ENCODE assay signal across 1 cellular context in the genomic region with DNA sequence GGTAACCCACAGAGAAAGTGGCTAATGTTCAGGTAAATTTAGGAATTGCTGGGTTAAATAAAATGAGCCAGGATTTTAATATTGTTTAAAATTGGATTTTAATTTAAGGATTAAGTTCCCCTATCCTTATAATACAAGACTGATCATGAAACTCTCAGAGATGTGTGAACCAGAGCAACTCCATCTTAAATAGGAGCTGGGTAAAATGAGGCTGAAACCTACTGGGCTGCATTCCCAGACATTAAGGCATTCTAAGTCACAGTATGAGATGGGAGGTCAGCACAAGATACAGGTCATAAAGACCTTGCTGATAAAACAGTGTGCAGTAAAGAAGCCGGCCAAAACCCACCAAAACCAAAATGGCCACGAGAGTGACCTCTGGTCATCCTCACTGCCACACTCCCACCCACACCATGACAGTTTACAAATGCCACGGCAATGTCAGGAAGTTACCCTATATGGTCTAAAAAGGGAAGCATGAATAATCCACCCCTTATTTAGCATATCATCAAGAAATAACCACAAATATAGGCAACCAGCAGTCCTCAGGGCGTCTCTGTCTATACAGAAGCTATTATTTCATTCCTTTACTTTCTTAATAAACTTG.
TF ChIP-seq lines count a peak whose summit lies in the region.
"Not testable (repeated sequence)": the region's sequence is repeated elsewhere in the genome, so short reads cannot be mapped to it uniquely, and the experiment has no call there.

No MANE protein-coding gene starts in this region.

TF ChIP-seq in K562, 482 proteins besides CTCF, POLR2A, EP300 and RAD21 (continued from another document and continues in another):
- TF ChIP-seq, protein P1, sequence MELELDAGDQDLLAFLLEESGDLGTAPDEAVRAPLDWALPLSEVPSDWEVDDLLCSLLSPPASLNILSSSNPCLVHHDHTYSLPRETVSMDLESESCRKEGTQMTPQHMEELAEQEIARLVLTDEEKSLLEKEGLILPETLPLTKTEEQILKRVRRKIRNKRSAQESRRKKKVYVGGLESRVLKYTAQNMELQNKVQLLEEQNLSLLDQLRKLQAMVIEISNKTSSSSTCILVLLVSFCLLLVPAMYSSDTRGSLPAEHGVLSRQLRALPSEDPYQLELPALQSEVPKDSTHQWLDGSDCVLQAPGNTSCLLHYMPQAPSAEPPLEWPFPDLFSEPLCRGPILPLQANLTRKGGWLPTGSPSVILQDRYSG (tag; conservative IDR thresholded peaks at IDR 0.05; ENCODE audit: low read depth): peak; percentile 96
- TF ChIP-seq VEZF1 (CRISPR knock-in tag; IDR thresholded peaks at IDR 0.05) (peak; percentile 44; the same call in 1 of the 2 replicates), ZNF644 (tag; IDR thresholded peaks at IDR 0.05; ENCODE audit: low read depth) (peak; percentile 88), DDX20 (tag; IDR thresholded peaks at IDR 0.05; ENCODE audit: low read depth) (peak; percentile 72), NR2C2 (tag; IDR thresholded peaks at IDR 0.05) (peak; percentile 74), ATF4 (CRISPR knock-in tag; IDR thresholded peaks at IDR 0.05) (0 out of 2 replicates have a peak, but pooled peaks have one; percentile 16), NFE2 (IDR thresholded peaks at IDR 0.05; ENCODE audit: low read depth) (peak; percentile 15; the same call in 1 of the 2 replicates), PTTG1 (tag; IDR thresholded peaks at IDR 0.05; ENCODE audit: low read depth) (peak; percentile 85), MEIS2 (IDR thresholded peaks at IDR 0.05; ENCODE audit: partially characterized antibody) (peak; percentile 61), ID3 (tag; IDR thresholded peaks at IDR 0.05) (peak; percentile 85), THRB (CRISPR knock-in tag; conservative IDR thresholded peaks at IDR 0.05) (0 out of 2 replicates have a peak, but pooled peaks have one; percentile 34), ZKSCAN8 (CRISPR knock-in tag; IDR thresholded peaks at IDR 0.05) (peak; percentile 83; the same call in 1 of the 2 replicates), ZNF589 (CRISPR knock-in tag; IDR thresholded peaks at IDR 0.05; ENCODE audit: low read depth) (peak; percentile 94), DMBX1 (CRISPR knock-in tag; IDR thresholded peaks at IDR 0.05; ENCODE audit: borderline replicate concordance) (peak; percentile 92), TEAD2 (tag; IDR thresholded peaks at IDR 0.05) (peak; percentile 83), NR2C1 (tag; IDR thresholded peaks at IDR 0.05) (peak; percentile 86), MECOM (CRISPR knock-in tag; IDR thresholded peaks at IDR 0.05) (peak; percentile 77; the same call in 1 of the 2 replicates), ZNF239 (CRISPR knock-in tag; IDR thresholded peaks at IDR 0.05) (peak; percentile 46; the same call in 1 of the 2 replicates), FOXO4 (CRISPR knock-in tag; IDR thresholded peaks at IDR 0.05) (0 out of 2 replicates have a peak, but pooled peaks have one; percentile 44), PTRF (tag; IDR thresholded peaks at IDR 0.05) (peak; percentile 74), RNF2 (IDR thresholded peaks at IDR 0.05) (peak; percentile 18; the same call in 1 of the 2 replicates), ZBTB9 (CRISPR knock-in tag; IDR thresholded peaks at IDR 0.05) (peak; percentile 60; the same call in 1 of the 2 replicates), SRF (CRISPR knock-in tag; IDR thresholded peaks at IDR 0.05) (peak; percentile 78 to 96; a peak in 3 of 4 replicates), ETV1 (tag; conservative IDR thresholded peaks at IDR 0.05; ENCODE audit: low read depth) (peak; percentile 48), MEF2D (tag; conservative IDR thresholded peaks at IDR 0.05; ENCODE audit: low read depth) (peak; percentile 90), ZNF668 (CRISPR knock-in tag; IDR thresholded peaks at IDR 0.05) (peak; percentile 78; the same call in 1 of the 2 replicates), ZNF197 (CRISPR knock-in tag; IDR thresholded peaks at IDR 0.05; ENCODE audit: low read depth) (peak; percentile 49; the same call in 1 of the 2 replicates), SMAD3 (CRISPR knock-in tag; conservative IDR thresholded peaks at IDR 0.05) (0 out of 2 replicates have a peak, but pooled peaks have one; percentile 61), NR4A1 (tag; IDR thresholded peaks at IDR 0.05) (0 out of 2 replicates have a peak, but pooled peaks have one; percentile 46), CREM (IDR thresholded peaks at IDR 0.05; ENCODE audit: low read depth) (0 out of 2 replicates have a peak, but pooled peaks have one; percentile 23)
- not testable (repeated sequence) for TF ChIP-seq NR2C2 (CRISPR knock-in tag; IDR thresholded peaks at IDR 0.05); ID3 (CRISPR knock-in tag; IDR thresholded peaks at IDR 0.05); NR2C1 (IDR thresholded peaks at IDR 0.05); NR4A1 (CRISPR knock-in tag; IDR thresholded peaks at IDR 0.05)
- TF ChIP-seq, protein P2, sequence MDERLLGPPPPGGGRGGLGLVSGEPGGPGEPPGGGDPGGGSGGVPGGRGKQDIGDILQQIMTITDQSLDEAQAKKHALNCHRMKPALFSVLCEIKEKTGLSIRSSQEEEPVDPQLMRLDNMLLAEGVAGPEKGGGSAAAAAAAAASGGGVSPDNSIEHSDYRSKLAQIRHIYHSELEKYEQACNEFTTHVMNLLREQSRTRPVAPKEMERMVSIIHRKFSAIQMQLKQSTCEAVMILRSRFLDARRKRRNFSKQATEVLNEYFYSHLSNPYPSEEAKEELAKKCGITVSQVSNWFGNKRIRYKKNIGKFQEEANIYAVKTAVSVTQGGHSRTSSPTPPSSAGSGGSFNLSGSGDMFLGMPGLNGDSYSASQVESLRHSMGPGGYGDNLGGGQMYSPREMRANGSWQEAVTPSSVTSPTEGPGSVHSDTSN (CRISPR knock-in tag; IDR thresholded peaks at IDR 0.05; ENCODE audit: low read depth): not testable (repeated sequence)
- TF ChIP-seq, protein P2 (tag; conservative IDR thresholded peaks at IDR 0.05; ENCODE audit: low read depth): peak; percentile 47
- TF ChIP-seq, protein P3, sequence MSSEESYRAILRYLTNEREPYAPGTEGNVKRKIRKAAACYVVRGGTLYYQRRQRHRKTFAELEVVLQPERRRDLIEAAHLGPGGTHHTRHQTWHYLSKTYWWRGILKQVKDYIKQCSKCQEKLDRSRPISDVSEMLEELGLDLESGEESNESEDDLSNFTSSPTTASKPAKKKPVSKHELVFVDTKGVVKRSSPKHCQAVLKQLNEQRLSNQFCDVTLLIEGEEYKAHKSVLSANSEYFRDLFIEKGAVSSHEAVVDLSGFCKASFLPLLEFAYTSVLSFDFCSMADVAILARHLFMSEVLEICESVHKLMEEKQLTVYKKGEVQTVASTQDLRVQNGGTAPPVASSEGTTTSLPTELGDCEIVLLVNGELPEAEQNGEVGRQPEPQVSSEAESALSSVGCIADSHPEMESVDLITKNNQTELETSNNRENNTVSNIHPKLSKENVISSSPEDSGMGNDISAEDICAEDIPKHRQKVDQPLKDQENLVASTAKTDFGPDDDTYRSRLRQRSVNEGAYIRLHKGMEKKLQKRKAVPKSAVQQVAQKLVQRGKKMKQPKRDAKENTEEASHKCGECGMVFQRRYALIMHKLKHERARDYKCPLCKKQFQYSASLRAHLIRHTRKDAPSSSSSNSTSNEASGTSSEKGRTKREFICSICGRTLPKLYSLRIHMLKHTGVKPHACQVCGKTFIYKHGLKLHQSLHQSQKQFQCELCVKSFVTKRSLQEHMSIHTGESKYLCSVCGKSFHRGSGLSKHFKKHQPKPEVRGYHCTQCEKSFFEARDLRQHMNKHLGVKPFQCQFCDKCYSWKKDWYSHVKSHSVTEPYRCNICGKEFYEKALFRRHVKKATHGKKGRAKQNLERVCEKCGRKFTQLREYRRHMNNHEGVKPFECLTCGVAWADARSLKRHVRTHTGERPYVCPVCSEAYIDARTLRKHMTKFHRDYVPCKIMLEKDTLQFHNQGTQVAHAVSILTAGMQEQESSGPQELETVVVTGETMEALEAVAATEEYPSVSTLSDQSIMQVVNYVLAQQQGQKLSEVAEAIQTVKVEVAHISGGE (CRISPR knock-in tag; IDR thresholded peaks at IDR 0.05): peak in 1 of 3 experiments; percentile 76; a peak in 2 of 6 replicates
- TF ChIP-seq, protein P4, sequence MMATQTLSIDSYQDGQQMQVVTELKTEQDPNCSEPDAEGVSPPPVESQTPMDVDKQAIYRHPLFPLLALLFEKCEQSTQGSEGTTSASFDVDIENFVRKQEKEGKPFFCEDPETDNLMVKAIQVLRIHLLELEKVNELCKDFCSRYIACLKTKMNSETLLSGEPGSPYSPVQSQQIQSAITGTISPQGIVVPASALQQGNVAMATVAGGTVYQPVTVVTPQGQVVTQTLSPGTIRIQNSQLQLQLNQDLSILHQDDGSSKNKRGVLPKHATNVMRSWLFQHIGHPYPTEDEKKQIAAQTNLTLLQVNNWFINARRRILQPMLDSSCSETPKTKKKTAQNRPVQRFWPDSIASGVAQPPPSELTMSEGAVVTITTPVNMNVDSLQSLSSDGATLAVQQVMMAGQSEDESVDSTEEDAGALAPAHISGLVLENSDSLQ (IDR thresholded peaks at IDR 0.05): peak; percentile 43
